ENCODE assay signal across 1 cellular context in the genomic region with DNA sequence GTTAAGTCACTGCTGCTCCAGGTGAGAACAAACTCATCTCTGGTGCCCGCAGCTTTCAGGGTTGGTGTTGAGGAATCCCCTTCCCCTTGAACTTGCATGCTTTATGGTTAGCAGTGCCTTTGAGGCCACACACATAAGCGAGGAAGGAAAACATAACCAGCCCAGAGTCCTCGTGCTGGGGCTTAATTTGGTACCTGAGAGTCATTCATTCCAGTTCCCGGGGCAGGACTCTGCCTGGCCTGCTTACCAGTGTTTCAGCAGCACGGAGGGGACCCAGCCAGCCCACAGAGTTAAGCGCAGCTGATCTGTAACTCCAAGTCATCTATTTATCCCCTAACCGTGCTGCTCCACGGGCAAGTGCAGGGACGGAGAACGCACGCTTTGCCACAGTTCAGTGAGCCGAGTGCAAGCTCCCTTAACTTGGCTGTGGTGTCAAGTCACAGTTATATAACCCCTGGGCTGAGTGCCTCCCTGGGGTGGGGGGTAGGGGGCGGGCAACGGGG.
TF ChIP-seq lines count a peak whose summit lies in the region.

No MANE protein-coding gene starts in this region.

TF ChIP-seq in GM23338, 12 proteins besides CTCF, POLR2A, EP300 and RAD21:
- TF ChIP-seq, protein P1, sequence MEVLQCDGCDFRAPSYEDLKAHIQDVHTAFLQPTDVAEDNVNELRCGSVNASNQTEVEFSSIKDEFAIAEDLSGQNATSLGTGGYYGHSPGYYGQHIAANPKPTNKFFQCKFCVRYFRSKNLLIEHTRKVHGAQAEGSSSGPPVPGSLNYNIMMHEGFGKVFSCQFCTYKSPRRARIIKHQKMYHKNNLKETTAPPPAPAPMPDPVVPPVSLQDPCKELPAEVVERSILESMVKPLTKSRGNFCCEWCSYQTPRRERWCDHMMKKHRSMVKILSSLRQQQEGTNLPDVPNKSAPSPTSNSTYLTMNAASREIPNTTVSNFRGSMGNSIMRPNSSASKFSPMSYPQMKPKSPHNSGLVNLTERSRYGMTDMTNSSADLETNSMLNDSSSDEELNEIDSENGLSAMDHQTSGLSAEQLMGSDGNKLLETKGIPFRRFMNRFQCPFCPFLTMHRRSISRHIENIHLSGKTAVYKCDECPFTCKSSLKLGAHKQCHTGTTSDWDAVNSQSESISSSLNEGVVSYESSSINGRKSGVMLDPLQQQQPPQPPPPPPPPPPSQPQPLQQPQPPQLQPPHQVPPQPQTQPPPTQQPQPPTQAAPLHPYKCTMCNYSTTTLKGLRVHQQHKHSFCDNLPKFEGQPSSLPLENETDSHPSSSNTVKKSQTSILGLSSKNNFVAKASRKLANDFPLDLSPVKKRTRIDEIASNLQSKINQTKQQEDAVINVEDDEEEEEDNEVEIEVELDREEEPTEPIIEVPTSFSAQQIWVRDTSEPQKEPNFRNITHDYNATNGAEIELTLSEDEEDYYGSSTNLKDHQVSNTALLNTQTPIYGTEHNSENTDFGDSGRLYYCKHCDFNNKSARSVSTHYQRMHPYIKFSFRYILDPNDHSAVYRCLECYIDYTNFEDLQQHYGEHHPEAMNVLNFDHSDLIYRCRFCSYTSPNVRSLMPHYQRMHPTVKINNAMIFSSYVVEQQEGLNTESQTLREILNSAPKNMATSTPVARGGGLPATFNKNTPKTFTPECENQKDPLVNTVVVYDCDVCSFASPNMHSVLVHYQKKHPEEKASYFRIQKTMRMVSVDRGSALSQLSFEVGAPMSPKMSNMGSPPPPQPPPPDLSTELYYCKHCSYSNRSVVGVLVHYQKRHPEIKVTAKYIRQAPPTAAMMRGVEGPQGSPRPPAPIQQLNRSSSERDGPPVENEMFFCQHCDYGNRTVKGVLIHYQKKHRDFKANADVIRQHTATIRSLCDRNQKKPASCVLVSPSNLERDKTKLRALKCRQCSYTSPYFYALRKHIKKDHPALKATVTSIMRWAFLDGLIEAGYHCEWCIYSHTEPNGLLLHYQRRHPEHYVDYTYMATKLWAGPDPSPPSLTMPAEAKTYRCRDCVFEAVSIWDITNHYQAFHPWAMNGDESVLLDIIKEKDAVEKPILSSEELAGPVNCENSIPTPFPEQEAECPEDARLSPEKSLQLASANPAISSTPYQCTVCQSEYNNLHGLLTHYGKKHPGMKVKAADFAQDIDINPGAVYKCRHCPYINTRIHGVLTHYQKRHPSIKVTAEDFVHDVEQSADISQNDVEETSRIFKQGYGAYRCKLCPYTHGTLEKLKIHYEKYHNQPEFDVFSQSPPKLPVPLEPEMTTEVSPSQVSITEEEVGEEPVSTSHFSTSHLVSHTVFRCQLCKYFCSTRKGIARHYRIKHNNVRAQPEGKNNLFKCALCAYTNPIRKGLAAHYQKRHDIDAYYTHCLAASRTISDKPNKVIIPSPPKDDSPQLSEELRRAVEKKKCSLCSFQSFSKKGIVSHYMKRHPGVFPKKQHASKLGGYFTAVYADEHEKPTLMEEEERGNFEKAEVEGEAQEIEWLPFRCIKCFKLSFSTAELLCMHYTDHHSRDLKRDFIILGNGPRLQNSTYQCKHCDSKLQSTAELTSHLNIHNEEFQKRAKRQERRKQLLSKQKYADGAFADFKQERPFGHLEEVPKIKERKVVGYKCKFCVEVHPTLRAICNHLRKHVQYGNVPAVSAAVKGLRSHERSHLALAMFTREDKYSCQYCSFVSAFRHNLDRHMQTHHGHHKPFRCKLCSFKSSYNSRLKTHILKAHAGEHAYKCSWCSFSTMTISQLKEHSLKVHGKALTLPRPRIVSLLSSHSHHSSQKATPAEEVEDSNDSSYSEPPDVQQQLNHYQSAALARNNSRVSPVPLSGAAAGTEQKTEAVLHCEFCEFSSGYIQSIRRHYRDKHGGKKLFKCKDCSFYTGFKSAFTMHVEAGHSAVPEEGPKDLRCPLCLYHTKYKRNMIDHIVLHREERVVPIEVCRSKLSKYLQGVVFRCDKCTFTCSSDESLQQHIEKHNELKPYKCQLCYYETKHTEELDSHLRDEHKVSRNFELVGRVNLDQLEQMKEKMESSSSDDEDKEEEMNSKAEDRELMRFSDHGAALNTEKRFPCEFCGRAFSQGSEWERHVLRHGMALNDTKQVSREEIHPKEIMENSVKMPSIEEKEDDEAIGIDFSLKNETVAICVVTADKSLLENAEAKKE (CRISPR knock-in tag; IDR thresholded peaks at IDR 0.05) = no peak
- no peak for TF ChIP-seq EZH2phosphoT487 (IDR thresholded peaks at IDR 0.05; ENCODE audit: unreplicated experiment)
- TF ChIP-seq POLR2AphosphoS5 (IDR thresholded peaks at IDR 0.05; ENCODE audit: low read depth) = no peak
- no peak for TF ChIP-seq NANOG (IDR thresholded peaks at IDR 0.05; ENCODE audit: borderline replicate concordance)
- TF ChIP-seq, protein P2, sequence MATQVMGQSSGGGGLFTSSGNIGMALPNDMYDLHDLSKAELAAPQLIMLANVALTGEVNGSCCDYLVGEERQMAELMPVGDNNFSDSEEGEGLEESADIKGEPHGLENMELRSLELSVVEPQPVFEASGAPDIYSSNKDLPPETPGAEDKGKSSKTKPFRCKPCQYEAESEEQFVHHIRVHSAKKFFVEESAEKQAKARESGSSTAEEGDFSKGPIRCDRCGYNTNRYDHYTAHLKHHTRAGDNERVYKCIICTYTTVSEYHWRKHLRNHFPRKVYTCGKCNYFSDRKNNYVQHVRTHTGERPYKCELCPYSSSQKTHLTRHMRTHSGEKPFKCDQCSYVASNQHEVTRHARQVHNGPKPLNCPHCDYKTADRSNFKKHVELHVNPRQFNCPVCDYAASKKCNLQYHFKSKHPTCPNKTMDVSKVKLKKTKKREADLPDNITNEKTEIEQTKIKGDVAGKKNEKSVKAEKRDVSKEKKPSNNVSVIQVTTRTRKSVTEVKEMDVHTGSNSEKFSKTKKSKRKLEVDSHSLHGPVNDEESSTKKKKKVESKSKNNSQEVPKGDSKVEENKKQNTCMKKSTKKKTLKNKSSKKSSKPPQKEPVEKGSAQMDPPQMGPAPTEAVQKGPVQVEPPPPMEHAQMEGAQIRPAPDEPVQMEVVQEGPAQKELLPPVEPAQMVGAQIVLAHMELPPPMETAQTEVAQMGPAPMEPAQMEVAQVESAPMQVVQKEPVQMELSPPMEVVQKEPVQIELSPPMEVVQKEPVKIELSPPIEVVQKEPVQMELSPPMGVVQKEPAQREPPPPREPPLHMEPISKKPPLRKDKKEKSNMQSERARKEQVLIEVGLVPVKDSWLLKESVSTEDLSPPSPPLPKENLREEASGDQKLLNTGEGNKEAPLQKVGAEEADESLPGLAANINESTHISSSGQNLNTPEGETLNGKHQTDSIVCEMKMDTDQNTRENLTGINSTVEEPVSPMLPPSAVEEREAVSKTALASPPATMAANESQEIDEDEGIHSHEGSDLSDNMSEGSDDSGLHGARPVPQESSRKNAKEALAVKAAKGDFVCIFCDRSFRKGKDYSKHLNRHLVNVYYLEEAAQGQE (IDR thresholded peaks at IDR 0.05; ENCODE audit: unreplicated experiment) = no peak
- TF ChIP-seq, protein P3, sequence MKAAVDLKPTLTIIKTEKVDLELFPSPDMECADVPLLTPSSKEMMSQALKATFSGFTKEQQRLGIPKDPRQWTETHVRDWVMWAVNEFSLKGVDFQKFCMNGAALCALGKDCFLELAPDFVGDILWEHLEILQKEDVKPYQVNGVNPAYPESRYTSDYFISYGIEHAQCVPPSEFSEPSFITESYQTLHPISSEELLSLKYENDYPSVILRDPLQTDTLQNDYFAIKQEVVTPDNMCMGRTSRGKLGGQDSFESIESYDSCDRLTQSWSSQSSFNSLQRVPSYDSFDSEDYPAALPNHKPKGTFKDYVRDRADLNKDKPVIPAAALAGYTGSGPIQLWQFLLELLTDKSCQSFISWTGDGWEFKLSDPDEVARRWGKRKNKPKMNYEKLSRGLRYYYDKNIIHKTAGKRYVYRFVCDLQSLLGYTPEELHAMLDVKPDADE (IDR thresholded peaks at IDR 0.05) = no peak
- TF ChIP-seq EZH2 (IDR thresholded peaks at IDR 0.05; ENCODE audit: low read depth, unreplicated experiment) = no peak
- no peak for TF ChIP-seq CREB1 (CRISPR knock-in tag; IDR thresholded peaks at IDR 0.05; ENCODE audit: low read depth)
- TF ChIP-seq ZNF331 (CRISPR knock-in tag; IDR thresholded peaks at IDR 0.05; ENCODE audit: low read depth) = no peak
- TF ChIP-seq ZNF114 (CRISPR knock-in tag; IDR thresholded peaks at IDR 0.05) = no peak
- TF ChIP-seq STAT1 (IDR thresholded peaks at IDR 0.05; ENCODE audit: unreplicated experiment) = no peak
- TF ChIP-seq JUNB (IDR thresholded peaks at IDR 0.05; ENCODE audit: unreplicated experiment) = no peak
